Comparison of ENCODE assay signal across 31 cellular contexts in genomic region chr6:165872311-165872710, GRCh38.
"Had no signal": no experiment of that assay in that cellular context is flagged by ENCODE, and none has a peak within 500 bp of the region (broad histone marks: within the 10 kb centered on the region; RNA-seq: fewer than 3 reads in every experiment).

No MANE protein-coding gene starts in this region.

- H3K36me3 Mint-ChIP-seq: activated CD8-positive, alpha-beta memory T cell treated with anti-CD3 and anti-CD28 coated beads, Interleukin-2, amount 10 ng/mL, durations not matched to agents 7 days and 5 days; activated naive CD8-positive, alpha-beta T cell treated with anti-CD3 and anti-CD28 coated beads for 36 hours had no signal

- DNase-seq: activated B cell treated with CpG ODN at 0.5 μM for 24 hours; activated CD4-positive, alpha-beta memory T cell treated with anti-CD3 and anti-CD28 coated beads, Interleukin-2, amount 10 ng/mL, durations not matched to agents 7 days and 5 days; activated CD4-positive, alpha-beta T cell treated with anti-CD3 and anti-CD28 coated beads for 4 hours; activated CD4-positive, alpha-beta T cell treated with anti-CD3 and anti-CD28 coated beads, Interleukin-2, amount 50 U/mL, for 1 hour; activated CD4-positive, CD25-positive, alpha-beta regulatory T cell treated with anti-CD3 and anti-CD28 coated beads, Interleukin-2, amount 50 U/mL, for 72 hours; activated CD8-positive, alpha-beta memory T cell treated with anti-CD3 and anti-CD28 coated beads for 24 hours; activated CD8-positive, alpha-beta memory T cell treated with anti-CD3 and anti-CD28 coated beads, Interleukin-2, amount 10 ng/mL, durations not matched to agents 7 days and 5 days; activated CD8-positive, alpha-beta memory T cell treated with anti-CD3 and anti-CD28 coated beads, Interleukin-2, amount 50 U/mL, for 48 hours; activated effector memory CD4-positive, alpha-beta T cell treated with Interleukin-2 at 50 U/mL for 16 hours; activated naive CD4-positive, alpha-beta T cell; activated naive CD4-positive, alpha-beta T cell treated with anti-CD3 and anti-CD28 coated beads, Interleukin-2, amount 50 U/mL, for 16 hours; activated naive CD8-positive, alpha-beta T cell treated with anti-CD3 and anti-CD28 coated beads for 36 hours; activated T-cell treated with anti-CD3 and anti-CD28 coated beads, Interleukin-2, amount 50 U/mL, for 48 hours; amniotic stem cell; aorta; brain microvascular endothelial cell; NCI-H1092 treated with DMSO at 0.1 percent for 48 hours; NCI-H1417 treated with DMSO at 0.1 percent for 48 hours; NCI-H1930; NCI-H2081 treated with DMSO at 0.1 percent for 48 hours; NCI-H345; NCI-H524 treated with DMSO at 0.1 percent for 48 hours; RPMI8226; SIG-M5; SW 1271; T-helper 1 cell; T-helper 2 cell; T-helper 9 cell had no signal

- H3K4me1 Mint-ChIP-seq: activated B cell treated with CpG ODN at 0.5 μM for 24 hours; activated CD4-positive, alpha-beta memory T cell treated with anti-CD3 and anti-CD28 coated beads, Interleukin-2, amount 10 ng/mL, durations not matched to agents 7 days and 5 days; activated CD8-positive, alpha-beta memory T cell treated with anti-CD3 and anti-CD28 coated beads, Interleukin-2, amount 10 ng/mL, durations not matched to agents 7 days and 5 days; activated naive CD8-positive, alpha-beta T cell treated with anti-CD3 and anti-CD28 coated beads for 36 hours had no signal

- H3K27ac Mint-ChIP-seq: activated B cell treated with CpG ODN at 0.5 μM for 24 hours; activated CD4-positive, alpha-beta memory T cell treated with anti-CD3 and anti-CD28 coated beads, Interleukin-2, amount 10 ng/mL, durations not matched to agents 7 days and 5 days; activated CD8-positive, alpha-beta memory T cell treated with anti-CD3 and anti-CD28 coated beads, Interleukin-2, amount 10 ng/mL, durations not matched to agents 7 days and 5 days; activated naive CD8-positive, alpha-beta T cell treated with anti-CD3 and anti-CD28 coated beads for 36 hours had no signal

- H3K36me3 ChIP-seq: brain microvascular endothelial cell had no signal

- ATAC-seq: activated CD8-positive, alpha-beta memory T cell treated with anti-CD3 and anti-CD28 coated beads, Interleukin-2, amount 10 ng/mL, durations not matched to agents 7 days and 5 days; K562; Panc1 had no signal

- H3K4me3 ChIP-seq: K562 had no signal

- H3K9me3 Mint-ChIP-seq: activated CD4-positive, alpha-beta memory T cell treated with anti-CD3 and anti-CD28 coated beads, Interleukin-2, amount 10 ng/mL, durations not matched to agents 7 days and 5 days had no signal

- H3K27ac ChIP-seq: brain microvascular endothelial cell, VCaP had no signal

- H3K4me3 Mint-ChIP-seq: activated B cell treated with CpG ODN at 0.5 μM for 24 hours; activated CD4-positive, alpha-beta memory T cell treated with anti-CD3 and anti-CD28 coated beads, Interleukin-2, amount 10 ng/mL, durations not matched to agents 7 days and 5 days; activated CD8-positive, alpha-beta memory T cell treated with anti-CD3 and anti-CD28 coated beads, Interleukin-2, amount 10 ng/mL, durations not matched to agents 7 days and 5 days; activated naive CD8-positive, alpha-beta T cell treated with anti-CD3 and anti-CD28 coated beads for 36 hours had no signal
